20 cellular contexts compared by ENCODE assay signal in the genomic region with DNA sequence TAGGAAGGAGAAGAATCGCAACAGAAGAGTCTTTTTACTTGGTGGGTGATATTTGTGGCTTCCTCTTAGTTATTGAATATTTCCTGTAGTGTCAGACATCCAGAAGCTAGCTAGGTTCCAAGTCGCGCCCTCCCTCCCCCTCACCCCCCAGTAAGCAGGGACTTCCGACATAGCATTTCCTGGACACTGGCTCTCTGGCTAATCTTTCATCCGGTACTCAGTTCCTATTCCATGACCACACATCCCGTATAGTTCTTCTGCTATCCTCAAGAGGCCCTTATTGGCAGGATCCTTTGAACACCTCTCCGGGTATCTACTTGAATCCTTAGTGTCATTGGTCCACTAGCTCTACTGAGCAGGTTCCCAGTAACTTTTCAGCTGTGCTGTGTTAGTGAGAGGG.
"Had no signal": no experiment of that assay in that cellular context is flagged by ENCODE, and none has a peak within 500 bp of the region (broad histone marks: within the 10 kb centered on the region; RNA-seq: fewer than 3 reads in every experiment).

No MANE protein-coding gene starts in this region.

- H3K4me3 ChIP-seq: esophagus squamous epithelium, left lung, ovary, sigmoid colon, thoracic aorta, upper lobe of left lung had no signal

- ATAC-seq: activated naive CD4-positive, alpha-beta T cell treated with anti-CD3 and anti-CD28 coated beads, Interleukin-2, amount 50 U/mL, for 72 hours; activated T-cell treated with anti-CD3 and anti-CD28 coated beads, Interleukin-2, amount 50 U/mL, for 72 hours; left lung; naive thymus-derived CD4-positive, alpha-beta T cell; stimulated activated naive B cell treated with anti-CD40 and anti-IgM and Interleukin-4, amounts not matched to agents 10 μg/mL and 1 μg/mL and 100 μg/mL, for 72 hours had no signal

- H3K27ac ChIP-seq: esophagus squamous epithelium, left lung, ovary, sigmoid colon, thoracic aorta, upper lobe of left lung, VCaP had no signal

- H3K36me3 ChIP-seq: esophagus squamous epithelium, left lung, ovary, sigmoid colon, thoracic aorta, upper lobe of left lung had no signal

- DNase-seq: activated CD4-positive, alpha-beta T cell treated with anti-CD3 and anti-CD28 coated beads for 1 hour; activated CD4-positive, alpha-beta T cell treated with anti-CD3 and anti-CD28 coated beads, Interleukin-2, amount 50 U/mL, for 4 hours; activated effector memory CD4-positive, alpha-beta T cell treated with anti-CD3 and anti-CD28 coated beads, Interleukin-2, amount 50 U/mL, for 16 hours; activated T-cell treated with anti-CD3 and anti-CD28 coated beads, Interleukin-2, amount 50 U/mL, for 72 hours; effector memory CD4-positive, alpha-beta T cell; esophagus squamous epithelium; hippocampal formation; islet precursor cell; left lung; mesendoderm; naive thymus-derived CD4-positive, alpha-beta T cell; ovary; sigmoid colon; stimulated activated CD4-positive, alpha-beta T cell treated with anti-CD3 and anti-CD28 coated beads, Interleukin-4, amount 100 ng/mL, for 4 hours; stimulated activated naive B cell treated with anti-CD40 and anti-IgM and Interleukin-4, amounts not matched to agents 10 μg/mL and 1 μg/mL and 100 μg/mL, for 72 hours; T-helper 1 cell; upper lobe of left lung had no signal

- H3K9me3 ChIP-seq: esophagus squamous epithelium, left lung, ovary, sigmoid colon, thoracic aorta, upper lobe of left lung had no signal

- H3K4me1 ChIP-seq: esophagus squamous epithelium had no signal

- H3K27me3 ChIP-seq: esophagus squamous epithelium, left lung, ovary, sigmoid colon, upper lobe of left lung had no signal
